Comparison of ENCODE assay signal across 18 cellular contexts in genomic region chr10:87887548-87888289, GRCh38.
"Had no signal": no experiment of that assay in that cellular context is flagged by ENCODE, and none has a peak within 500 bp of the region (broad histone marks: within the 10 kb centered on the region; RNA-seq: fewer than 3 reads in every experiment).

No MANE protein-coding gene starts in this region.

- H3K4me1 Mint-ChIP-seq: WTC11 had no signal

- H3K27ac Mint-ChIP-seq: activated CD4-positive, alpha-beta memory T cell treated with anti-CD3 and anti-CD28 coated beads for 36 hours; activated naive CD8-positive, alpha-beta T cell treated with anti-CD3 and anti-CD28 coated beads for 36 hours; activated T-helper 1 cell treated with anti-CD3 and anti-CD28 coated beads, Interleukin-12 subunit alpha, Interleukin-12 subunit beta, Interleukin-2, Interleukin-4 antibody, amounts not matched to agents 30 ng/mL and 10 ng/mL and 1 ng/mL, durations not matched to agents 14 hours and 24 hours and 36 hours; T-helper 2 cell treated with Interferon-gamma antibody and Interleukin-4, amounts not matched to agents 5 μg/mL and 100 μg/mL, for 36 hours; WTC11 had no signal

- H3K4me1 ChIP-seq: testis had no signal

- DNase-seq: activated CD4-positive, alpha-beta memory T cell treated with anti-CD3 and anti-CD28 coated beads for 36 hours; activated CD4-positive, alpha-beta T cell treated with anti-CD3 and anti-CD28 coated beads for 4 hours; activated naive CD4-positive, alpha-beta T cell; activated naive CD8-positive, alpha-beta T cell treated with anti-CD3 and anti-CD28 coated beads for 36 hours; activated T-cell treated with anti-CD3 and anti-CD28 coated beads for 4 hours; amniotic stem cell; erythroblast; left lung; mammary epithelial cell; stimulated activated CD4-positive, alpha-beta T cell treated with anti-CD3 and anti-CD28 coated beads, Interleukin-2, amount 100 ng/mL, for 48 hours; testis; upper lobe of left lung had no signal

- H3K27me3 Mint-ChIP-seq: activated CD4-positive, alpha-beta memory T cell treated with anti-CD3 and anti-CD28 coated beads for 36 hours; activated naive CD8-positive, alpha-beta T cell treated with anti-CD3 and anti-CD28 coated beads for 36 hours had no signal

- H3K4me3 Mint-ChIP-seq: activated CD4-positive, alpha-beta memory T cell treated with anti-CD3 and anti-CD28 coated beads for 36 hours; activated naive CD8-positive, alpha-beta T cell treated with anti-CD3 and anti-CD28 coated beads for 36 hours; activated T-helper 1 cell treated with anti-CD3 and anti-CD28 coated beads, Interleukin-12 subunit alpha, Interleukin-12 subunit beta, Interleukin-2, Interleukin-4 antibody, amounts not matched to agents 30 ng/mL and 10 ng/mL and 1 ng/mL, durations not matched to agents 14 hours and 24 hours and 36 hours; T-helper 2 cell treated with Interferon-gamma antibody and Interleukin-4, amounts not matched to agents 5 μg/mL and 100 μg/mL, for 36 hours; WTC11 had no signal

- H3K9me3 ChIP-seq: testis, upper lobe of left lung had no signal

- FAIRE-seq: frontal cortex, keratinocyte had no signal

- H3K4me3 ChIP-seq: cardiac muscle cell, left lung, testis, upper lobe of left lung had no signal

- H3K36me3 ChIP-seq: cardiac muscle cell had no signal

- H3K27me3 ChIP-seq: cardiac muscle cell, left lung, testis, upper lobe of left lung had no signal

- ATAC-seq: left lung, WTC11 had no signal

- H3K27ac ChIP-seq: cardiac muscle cell, left lung, testis, upper lobe of left lung had no signal
